In the genomic region with DNA sequence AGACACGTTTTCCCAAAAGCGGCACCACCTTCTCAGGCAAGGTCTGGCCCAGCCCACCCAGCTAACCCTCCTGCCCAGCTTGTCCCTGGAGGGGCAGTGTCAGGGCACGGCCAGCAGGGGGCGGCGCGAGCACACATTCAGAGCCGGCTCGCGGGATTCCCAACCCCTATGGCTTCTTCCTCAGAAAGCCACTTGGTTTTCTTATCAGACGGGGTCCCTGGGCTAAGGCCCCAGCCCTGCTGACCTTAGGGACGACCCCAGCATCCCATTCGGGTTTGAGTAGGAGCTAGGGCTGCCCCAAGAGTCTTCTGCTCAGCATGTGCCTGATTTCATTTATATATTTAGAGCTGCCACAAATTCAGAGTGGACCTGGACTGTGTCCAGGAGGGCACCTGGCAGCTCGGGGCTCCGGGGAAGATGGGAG, we compare ENCODE assay signal across 8 cellular contexts. TPM values are rescaled to one million over a fixed set of nuclear protein-coding genes. Genes with fewer than 3 reads are reported as not detected.
DNase-seq lines count a peak whose midpoint lies in the region; ATAC-seq, FAIRE-seq and TF ChIP-seq lines count a peak whose summit lies in the region.

No MANE protein-coding gene starts in this region.

- CTCF ChIA-PET in SK-N-SH (lab: Yijun Ruan, JAX) = interaction anchor here (0.6 to 3.2 kb wide), 74 partner anchors 10 to 1033 kb away, joined by 3 to 56 read pairs (median 5); a partner anchor contains a TSS

- H3K4me1 ChIP-seq in Karpas-422 (ENCODE audit: low read length) = peaks cover 3% of the 10 kb centered on the region
- no peaks in the 10 kb centered on the region; a peak in 1 of 4 replicates for H3K4me1 ChIP-seq in SK-N-SH (ENCODE audit: control insufficient read depth in 1 of 2, insufficient read depth in 2 of 2, low read depth in 1 of 2, low read length in 1 of 2)
- peaks cover 0 to 5% (median 5%) of the 10 kb centered on the region in 3 donors for H3K4me1 ChIP-seq in pancreas
- H3K4me1 ChIP-seq in tibial artery = peaks cover 0 to 6% (median 3%) of the 10 kb centered on the region in 4 donors

- H2AFZ ChIP-seq in Karpas-422 (ENCODE audit: low read length) = no peak overlapping the region; the same call in 1 of the 2 replicates
- peak overlapping the region; percentile 57; the same call in 1 of the 2 replicates for H2AFZ ChIP-seq in SK-N-SH (ENCODE audit: low read depth)

- no peak overlapping the region for H3K4me3 ChIP-seq in Karpas-422 (ENCODE audit: low read length)
- H3K4me3 ChIP-seq in SK-N-SH (ENCODE audit: low read depth in 2 of 2, low read length in 1 of 2) = peak overlapping the region; percentile 32 to 36; a peak in 3 of 4 replicates
- H3K4me3 ChIP-seq in pancreas = peak overlapping the region in 2 of 4 donors; percentile 18 to 37
- H3K4me3 ChIP-seq in tibial artery = peak overlapping the region in 1 of 2 donors; percentile 20

- H3K9me3 ChIP-seq in Karpas-422 (ENCODE audit: low read length) (no peaks in the 10 kb centered on the region), SK-N-SH (no peaks in the 10 kb centered on the region), pancreas (no peaks in the 10 kb centered on the region), tibial artery (no peaks in the 10 kb centered on the region)

- H3K36me3 ChIP-seq in Karpas-422 (ENCODE audit: insufficient read depth, low read length) (no peaks in the 10 kb centered on the region), SK-N-SH (replicated peaks in 1 of 2; ENCODE audit: control insufficient read depth in 1 of 2, insufficient read depth in 2 of 2, low read length in 1 of 2) (no peaks in the 10 kb centered on the region), pancreas (no peaks in the 10 kb centered on the region), tibial artery (no peaks in the 10 kb centered on the region)

- intact Hi-C loops in pancreas (cut with DNase I) = loop anchor here in 1 of 3 donors (10.0 kb wide), 1 partner anchor 108 kb away; no protein-coding TSS in a partner anchor
- intact Hi-C loops in tibial artery (cut with DNase I; ENCODE audit: low total_unique reads) = loop anchor here (5.0 to 10.0 kb wide), 2 partner anchors 35 to 108 kb away; a partner anchor contains a TSS

- H3K4me2 ChIP-seq in Karpas-422 (ENCODE audit: low read depth, low read length, poor library complexity, severe bottlenecking) (no peak overlapping the region), SK-N-SH (peak overlapping the region; percentile 64; the same call in 1 of the 2 replicates)

- H3F3A ChIP-seq in SK-N-SH (replicated peaks; ENCODE audit: insufficient read depth) = peaks cover under 1% of the 10 kb centered on the region

- peak; percentile 96 for TF ChIP-seq CTCF in SK-N-SH (IDR thresholded peaks at IDR 0.05)
- TF ChIP-seq CTCF in pancreas (IDR thresholded peaks at IDR 0.05) = peak; percentile 95 to 99 (median 96)
- peak; percentile 93 to 96 for TF ChIP-seq CTCF in tibial artery (IDR thresholded peaks at IDR 0.05)

- H3K27ac ChIP-seq in Karpas-422 (ENCODE audit: low read length) = no peak overlapping the region
- no peak overlapping the region for H3K27ac ChIP-seq in SK-N-SH (ENCODE audit: low read depth in 2 of 2, low read length in 1 of 2)
- H3K27ac ChIP-seq in pancreas = no peak overlapping the region
- no peak overlapping the region for H3K27ac ChIP-seq in tibial artery

- WGBS in SK-N-SH (ENCODE audit: low lambda C conversion rate) = under 1% methylated on average over 10 of the region's 14 CpGs
- 0 to 1% methylated on average over 14 of the region's 14 CpGs for WGBS in pancreas, 2 donors

- H3K27me3 ChIP-seq in Karpas-422 (ENCODE audit: low read length) = no peaks in the 10 kb centered on the region
- H3K27me3 ChIP-seq in SK-N-SH (ENCODE audit: insufficient read depth) = no peaks in the 10 kb centered on the region
- H3K27me3 ChIP-seq in pancreas = no peaks in the 10 kb centered on the region
- H3K27me3 ChIP-seq in tibial artery = no peaks in the 10 kb centered on the region

- H3K9ac ChIP-seq in Karpas-422 (ENCODE audit: low read length) = peak overlapping the region; percentile 38
- no peak overlapping the region for H3K9ac ChIP-seq in SK-N-SH

- no peak for FAIRE-seq in pancreas (lab: Jason Lieb, UNC)

- DNase-seq in COLO829 (ENCODE audit: low spot score) (peak; percentile 94), Karpas-422 (peak; percentile 85), SK-N-SH (peak; percentile 93), globus pallidus (ENCODE audit: low spot score) (peak; percentile 74), pancreas (peak; percentile 51 to 90 (median 78)), tibial artery (peak; percentile 69 to 79)
- peak; percentile 22 to 58 (median 45) for DNase-seq in activated naive CD4-positive, alpha-beta T cell (lab: John Stamatoyannopoulos, UW)

- POLR2A ChIA-PET in SK-N-SH (lab: Yijun Ruan, JAX) = interaction anchor here (0.6 to 1.2 kb wide), 2 partner anchors 38 to 106 kb away, joined by 4 to 5 read pairs; no protein-coding TSS in a partner anchor

- peak; percentile 85 for TF ChIP-seq RAD21 in SK-N-SH (IDR thresholded peaks at IDR 0.05; ENCODE audit: low read length)

- no peak for TF ChIP-seq EP300 in SK-N-SH (IDR thresholded peaks at IDR 0.05; ENCODE audit: borderline replicate concordance in 1 of 2, low read depth in 1 of 2, low read length in 1 of 2)

- H4K20me1 ChIP-seq in Karpas-422 (ENCODE audit: insufficient read depth, low read depth, low read length) (no peaks in the 10 kb centered on the region), SK-N-SH (ENCODE audit: insufficient read depth) (no peaks in the 10 kb centered on the region)

- ATAC-seq in GM21447 (IDR thresholded peaks at IDR 0.05; ENCODE audit: unreplicated experiment) (peak; percentile 69), pancreas (peak; percentile 61 to 92 (median 90))

- H3K9me2 ChIP-seq in Karpas-422 (replicated peaks; ENCODE audit: insufficient read depth, low read length) (no peaks in the 10 kb centered on the region), SK-N-SH (no peaks in the 10 kb centered on the region)

- H3K79me2 ChIP-seq in Karpas-422 (ENCODE audit: low read length) = no peaks in the 10 kb centered on the region
- no peaks in the 10 kb centered on the region for H3K79me2 ChIP-seq in SK-N-SH (ENCODE audit: insufficient read depth)

TF ChIP-seq in SK-N-SH, 30 proteins besides CTCF, POLR2A, EP300 and RAD21:
- TF ChIP-seq SMC3 (IDR thresholded peaks at IDR 0.05; ENCODE audit: low read depth, low read length) (peak; percentile 86), NRF1 (IDR thresholded peaks at IDR 0.05; ENCODE audit: low read depth, low read length) (no peak), YY1 (IDR thresholded peaks at IDR 0.05; ENCODE audit: low read depth) (no peak), CHD2 (IDR thresholded peaks at IDR 0.05; ENCODE audit: low read length, partially characterized antibody) (peak; percentile 12), GATA2 (CRISPR knock-in tag; IDR thresholded peaks at IDR 0.05) (peak; percentile 20; the same call in 1 of the 2 replicates), RCOR1 (IDR thresholded peaks at IDR 0.05; ENCODE audit: low read length) (no peak)

RNA-seq across cellular contexts. Expression of a gene that starts 14.5 kb away (rescaled TPM):
- total RNA-seq in Karpas-422 (2014; rRNA removed; shearing (Covaris generic); ENCODE audit: low replicate concordance) = not detected in 2 replicates
- polyA plus RNA-seq in SK-N-SH (2012; rRNA removed) (not detected in 2 replicates), pancreas (under 1 TPM in 1 of 2 donors, not detected in 1; 0.19 TPM)
- not detected in 2 replicates for polyA plus RNA-seq in SK-N-SH (2012; cell fraction: cytosol; rRNA removed)
- 0.11 TPM in 1 of 2 replicates, not detected in the other for polyA plus RNA-seq in SK-N-SH (2012; cell fraction: nucleus; rRNA removed)
- not detected for total RNA-seq in pancreas

RNA-seq across cellular contexts. Expression of a gene that starts 36.9 kb away (rescaled TPM):
- total RNA-seq in Karpas-422 (2014; rRNA removed; shearing (Covaris generic); ENCODE audit: low replicate concordance) = 44.3 and 60.3 TPM in 2 replicates
- 13.2 and 15.4 TPM in 2 replicates for polyA plus RNA-seq in SK-N-SH (2012; rRNA removed)
- polyA plus RNA-seq in SK-N-SH (2012; cell fraction: cytosol; rRNA removed) = 12.7 and 13.3 TPM in 2 replicates
- polyA plus RNA-seq in SK-N-SH (2012; cell fraction: nucleus; rRNA removed) = 18.3 and 30.3 TPM in 2 replicates
- 1 to 10 TPM; 1.9 to 4.8 (median 3.5) TPM for total RNA-seq in pancreas
- 1 to 10 TPM; 1.5 to 3.1 TPM for polyA plus RNA-seq in pancreas
